In the genomic region with DNA sequence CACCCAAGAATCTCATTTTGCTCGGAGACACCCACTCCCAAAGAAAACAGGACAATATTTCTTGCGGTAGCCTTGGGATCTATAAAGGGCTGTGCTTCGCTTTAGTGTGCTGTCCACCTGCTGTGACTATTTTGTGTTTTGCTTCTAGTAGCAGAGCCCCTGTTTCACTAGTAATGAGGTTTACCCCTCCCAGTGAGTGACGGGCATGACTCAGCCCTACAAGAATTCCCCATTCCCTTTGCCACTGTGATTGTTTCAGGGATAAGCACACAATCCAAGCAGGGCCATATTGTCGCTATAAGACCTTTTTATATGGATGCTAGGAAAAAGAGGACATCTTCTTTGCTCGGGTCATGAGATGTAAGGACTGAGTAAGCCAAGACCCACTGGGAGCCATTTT, we compare ENCODE assay signal across 1 cellular context.
A peak's percentile ranks its signal among the peaks of the same experiment; 100 is the strongest.
TF ChIP-seq lines count a peak whose summit lies in the region.

No MANE protein-coding gene starts in this region.

TF ChIP-seq in H1, 55 proteins besides CTCF, POLR2A, EP300 and RAD21:
- no peak for TF ChIP-seq CHD1 (IDR thresholded peaks at IDR 0.05; ENCODE audit: low read depth, low read length)
- no peak for TF ChIP-seq RNF2 (IDR thresholded peaks at IDR 0.05; ENCODE audit: borderline replicate concordance, low read depth, low read length, missing control alignments, poor library complexity, severe bottlenecking)
- TF ChIP-seq TEAD4 (IDR thresholded peaks at IDR 0.05; ENCODE audit: low read depth, low read length): 0 out of 2 replicates have a peak, but pooled peaks have one; percentile 40
- TF ChIP-seq BACH1 (IDR thresholded peaks at IDR 0.05; ENCODE audit: low read length): peak; percentile 26; the same call in 1 of the 2 replicates
- TF ChIP-seq JUN (IDR thresholded peaks at IDR 0.05; ENCODE audit: low read depth, low read length): peak; percentile 60; the same call in 1 of the 2 replicates
- peak; percentile 85 for TF ChIP-seq JUND (IDR thresholded peaks at IDR 0.05; ENCODE audit: low read length)
- TF ChIP-seq SP2 (IDR thresholded peaks at IDR 0.05; ENCODE audit: low read length): no peak
- TF ChIP-seq EGR1 (IDR thresholded peaks at IDR 0.05; ENCODE audit: borderline replicate concordance, low read depth, low read length): no peak
- peak; percentile 54; the same call in 1 of the 2 replicates for TF ChIP-seq MAFK (IDR thresholded peaks at IDR 0.05; ENCODE audit: low read depth, low read length)
- no peak for TF ChIP-seq NRF1 (IDR thresholded peaks at IDR 0.05; ENCODE audit: low read depth, low read length)
